In genomic region chr1:41792485-41792770, GRCh38 we compare ENCODE assay signal across 23 cellular contexts.
DNase-seq lines count a peak whose midpoint lies in the region; ATAC-seq, FAIRE-seq and TF ChIP-seq lines count a peak whose summit lies in the region.
"Had no signal": no experiment of that assay in that cellular context is flagged by ENCODE, and none has a peak within 500 bp of the region (broad histone marks: within the 10 kb centered on the region; RNA-seq: fewer than 3 reads in every experiment).

No MANE protein-coding gene starts in this region.

- H3K4me2 ChIP-seq in GM12878 (ENCODE audit: control insufficient read depth, insufficient read depth): peak overlapping the region; percentile 51; the same call in 1 of the 2 replicates

- in situ Hi-C loops in GM12878 (cut with MboI): no loop called here

- intact Hi-C loops in GM12878 (cut with micrococcal nuclease; ENCODE audit: unreplicated experiment): no loop called here

- TF ChIP-seq RAD21 in GM12878 (IDR thresholded peaks at IDR 0.05; ENCODE audit: insufficient read depth, low read depth, low read length): no peak

- no peak for TF ChIP-seq POLR2A in GM12878 (IDR thresholded peaks at IDR 0.05; ENCODE audit: low read depth, low read length)

- SMC1A ChIA-PET in GM12878 (lab: Charles Lee; ENCODE audit: uncharacterized antibody, unreplicated experiment): interaction anchor here (0.6 to 2.1 kb wide), 12 partner anchors 8 to 217 kb away, joined by 3 to 11 read pairs (median 4); no protein-coding TSS in a partner anchor

- TF ChIP-seq EP300 in GM12878 (IDR thresholded peaks at IDR 0.05; ENCODE audit: borderline replicate concordance in 1 of 2, control insufficient read depth in 1 of 2, low read depth in 2 of 2, low read length in 2 of 2): no peak

- no peak overlapping the region; the same call in 1 of the 2 replicates for H2AFZ ChIP-seq in GM12878 (ENCODE audit: control insufficient read depth, low read depth, low read length)

- H3K27ac Mint-ChIP-seq in activated naive CD4-positive, alpha-beta T cell treated with anti-CD3 and anti-CD28 coated beads, Interleukin-2, amount 10 ng/mL, durations not matched to agents 7 days and 5 days: peak overlapping the region; percentile 90
- H3K27ac Mint-ChIP-seq in T-helper 17 cell: peak overlapping the region; percentile 44
- peak overlapping the region in 1 of 2 donors; percentile 62 for H3K27ac Mint-ChIP-seq in stimulated activated naive CD8-positive, alpha-beta T cell treated with anti-CD3 and anti-CD28 coated beads, Interleukin-15, amount 100 ng/mL, for 72 hours

- H3K36me3 Mint-ChIP-seq in activated naive CD4-positive, alpha-beta T cell treated with anti-CD3 and anti-CD28 coated beads, Interleukin-2, amount 10 ng/mL, durations not matched to agents 7 days and 5 days: peaks cover 25% of the 10 kb centered on the region
- no peaks in the 10 kb centered on the region for H3K36me3 Mint-ChIP-seq in T-helper 17 cell (ENCODE audit: low read depth)

- H4K20me1 ChIP-seq in GM12878 (ENCODE audit: control insufficient read depth, insufficient read depth): no peaks in the 10 kb centered on the region

- H3K27me3 ChIP-seq in GM12878 (replicated peaks in 1 of 2; ENCODE audit: control insufficient read depth in 2 of 2, insufficient read depth in 2 of 2, low read length in 1 of 2): no peaks in the 10 kb centered on the region
- H3K27me3 ChIP-seq: gastroesophageal sphincter had no signal

- H3K9me3 Mint-ChIP-seq in activated naive CD4-positive, alpha-beta T cell treated with anti-CD3 and anti-CD28 coated beads, Interleukin-2, amount 10 ng/mL, durations not matched to agents 7 days and 5 days: peaks cover 10% of the 10 kb centered on the region
- no peaks in the 10 kb centered on the region for H3K9me3 Mint-ChIP-seq in stimulated activated naive CD8-positive, alpha-beta T cell treated with anti-CD3 and anti-CD28 coated beads, Interleukin-15, amount 100 ng/mL, for 72 hours

- H3K27me3 Mint-ChIP-seq in activated naive CD4-positive, alpha-beta T cell treated with anti-CD3 and anti-CD28 coated beads, Interleukin-2, amount 10 ng/mL, durations not matched to agents 7 days and 5 days: no peaks in the 10 kb centered on the region
- no peaks in the 10 kb centered on the region for H3K27me3 Mint-ChIP-seq in T-helper 17 cell
- no peaks in the 10 kb centered on the region for H3K27me3 Mint-ChIP-seq in stimulated activated naive CD8-positive, alpha-beta T cell treated with anti-CD3 and anti-CD28 coated beads, Interleukin-15, amount 100 ng/mL, for 72 hours
- H3K27me3 Mint-ChIP-seq: stimulated activated naive B cell treated with anti-CD40 and anti-IgM and Interleukin-4, amounts not matched to agents 10 μg/mL and 1 μg/mL and 100 μg/mL, for 72 hours had no signal

- no peak for ATAC-seq in T-helper 17 cell
- ATAC-seq in GM12878: peak; percentile 21
- ATAC-seq in stimulated activated naive CD8-positive, alpha-beta T cell treated with anti-CD3 and anti-CD28 coated beads, Interleukin-15, amount 100 ng/mL, for 72 hours: no peak
- ATAC-seq in GM18907 (IDR thresholded peaks at IDR 0.05; ENCODE audit: unreplicated experiment): no peak
- ATAC-seq: gastroesophageal sphincter had no signal

- POLR2A ChIA-PET in GM12878 (lab: Charles Lee): interaction anchor here (0.7 to 0.8 kb wide), 2 partner anchors 11 kb away, joined by 3 to 4 read pairs; no protein-coding TSS in a partner anchor

- no peaks in the 10 kb centered on the region for H3K79me2 ChIP-seq in GM12878 (ENCODE audit: control insufficient read depth, insufficient read depth, low read length)

- RAD21 ChIA-PET in GM12878 (lab: Charles Lee; ENCODE audit: unreplicated experiment): interaction anchor here (1.0 to 1.7 kb wide), 3 partner anchors 11 to 134 kb away, joined by 3 to 4 read pairs (median 3); no protein-coding TSS in a partner anchor

- no TSS peak for BruUV-seq in GM12878 (replicated peaks; lab: Mats Ljungman, UMichigan)

- FAIRE-seq in GM12878 (lab: Jason Lieb, UNC): no peak
- FAIRE-seq: G401.6, small intestine had no signal

- no peak overlapping the region for H3K4me3 Mint-ChIP-seq in activated naive CD4-positive, alpha-beta T cell treated with anti-CD3 and anti-CD28 coated beads, Interleukin-2, amount 10 ng/mL, durations not matched to agents 7 days and 5 days
- peak overlapping the region; percentile 70 for H3K4me3 Mint-ChIP-seq in T-helper 17 cell
- H3K4me3 Mint-ChIP-seq in stimulated activated naive CD8-positive, alpha-beta T cell treated with anti-CD3 and anti-CD28 coated beads, Interleukin-15, amount 100 ng/mL, for 72 hours: peak overlapping the region; percentile 17 to 53

- peaks cover 54% of the 10 kb centered on the region for H3K4me1 Mint-ChIP-seq in activated naive CD4-positive, alpha-beta T cell treated with anti-CD3 and anti-CD28 coated beads, Interleukin-2, amount 10 ng/mL, durations not matched to agents 7 days and 5 days
- H3K4me1 Mint-ChIP-seq in T-helper 17 cell: peaks cover 31% of the 10 kb centered on the region
- peaks cover 63% of the 10 kb centered on the region for H3K4me1 Mint-ChIP-seq in stimulated activated naive CD8-positive, alpha-beta T cell treated with anti-CD3 and anti-CD28 coated beads, Interleukin-15, amount 100 ng/mL, for 72 hours

- no peaks in the 10 kb centered on the region; a peak in 1 of 4 replicates for H3K36me3 ChIP-seq in GM12878 (ENCODE audit: control insufficient read depth in 2 of 2, insufficient read depth in 2 of 2, low read length in 1 of 2)
- H3K36me3 ChIP-seq: gastroesophageal sphincter had no signal

- no peak overlapping the region for H3K9ac ChIP-seq in GM12878 (ENCODE audit: control insufficient read depth, insufficient read depth, low read length)

- no peaks in the 10 kb centered on the region for H3K9me3 ChIP-seq in T-helper 17 cell (ENCODE audit: control insufficient read depth, low read length, poor library complexity, severe bottlenecking)
- no peaks in the 10 kb centered on the region for H3K9me3 ChIP-seq in GM12878 (replicated peaks; ENCODE audit: control insufficient read depth, insufficient read depth, low read length)
- H3K9me3 ChIP-seq: gastroesophageal sphincter had no signal

- DNase-seq in activated naive CD4-positive, alpha-beta T cell treated with anti-CD3 and anti-CD28 coated beads, Interleukin-2, amount 10 ng/mL, durations not matched to agents 7 days and 5 days: no peak
- no peak for DNase-seq in activated naive CD4-positive, alpha-beta T cell treated with Interleukin-2 at 50 U/mL for 16 hours
- DNase-seq in T-helper 17 cell (no peak), GM12878 (ENCODE audit: low read depth, low spot score) (no peak), retina (no peak), NOMO-1 (lab: John Stamatoyannopoulos, UW; ENCODE audit: unreplicated experiment in 2 of 2) (no peak)
- no peak for DNase-seq in stimulated activated naive CD8-positive, alpha-beta T cell treated with anti-CD3 and anti-CD28 coated beads, Interleukin-15, amount 100 ng/mL, for 72 hours
- DNase-seq: activated CD4-positive, alpha-beta T cell treated with anti-CD3 and anti-CD28 coated beads for 48 hours; amniotic stem cell; DMS 273 treated with DMSO at 0.1 percent for 48 hours; islet precursor cell; NCI-H1092 treated with DMSO at 0.1 percent for 48 hours; NCI-H2029; NCI-H226; NCI-H774; Right ventricle myocardium superior; small intestine; stimulated activated CD4-positive, alpha-beta T cell treated with anti-CD3 and anti-CD28 coated beads, Interleukin-2, amount 100 ng/mL, for 24 hours; stimulated activated naive B cell treated with anti-CD40 and anti-IgM and Interleukin-4, amounts not matched to agents 10 μg/mL and 1 μg/mL and 100 μg/mL, for 72 hours had no signal

- no peak for TF ChIP-seq CTCF in GM12878 (IDR thresholded peaks at IDR 0.05 in 2 of 3, conservative IDR thresholded peaks at IDR 0.05 in 1 of 3; ENCODE audit: control insufficient read depth in 2 of 3, extremely low read depth in 1 of 3, insufficient read depth in 1 of 3, low read depth in 3 of 3, low read length in 3 of 3)

- CTCF ChIA-PET in activated naive CD4-positive, alpha-beta T cell treated with anti-CD3 and anti-CD28 coated beads, Interleukin-2, amount 10 ng/mL, durations not matched to agents 7 days and 5 days (lab: Charles Lee): interaction anchor here (0.6 to 1.7 kb wide), 3 partner anchors 15 to 99 kb away, joined by 3 to 4 read pairs (median 3); no protein-coding TSS in a partner anchor
- CTCF ChIA-PET in GM12878 (lab: Yijun Ruan, JAX): interaction anchor here (0.9 to 1.6 kb wide), 5 partner anchors 8 to 65 kb away, joined by 3 to 5 read pairs (median 3); no protein-coding TSS in a partner anchor

- peaks cover 15% of the 10 kb centered on the region for H3K4me1 ChIP-seq in GM12878 (ENCODE audit: control insufficient read depth, insufficient read depth, low read length)
- H3K4me1 ChIP-seq: gastroesophageal sphincter had no signal

- H3K4me3 ChIP-seq in GM12878: no peak overlapping the region
- H3K4me3 ChIP-seq: coronary artery, gastroesophageal sphincter had no signal

- no peak overlapping the region for H3K27ac ChIP-seq in GM12878 (ENCODE audit: control insufficient read depth, insufficient read depth)
- H3K27ac ChIP-seq: coronary artery, gastroesophageal sphincter had no signal

TF ChIP-seq in GM12878, 131 proteins besides CTCF, POLR2A, EP300 and RAD21 (continues in another document):
- TF ChIP-seq NR2C1 (IDR thresholded peaks at IDR 0.05): no peak
